In genomic region chr16:85261657-85262557, GRCh38 we compare ENCODE assay signal across 2 cellular contexts.
TF ChIP-seq lines count a peak whose summit lies in the region.

No MANE protein-coding gene starts in this region.

TF ChIP-seq in K562, 482 proteins besides CTCF, POLR2A, EP300 and RAD21 (continued from another document and continues in another):
- no peak for TF ChIP-seq ETV6 (IDR thresholded peaks at IDR 0.05; ENCODE audit: borderline replicate concordance in 1 of 2, low read depth in 2 of 2, low read length in 1 of 2)
- no peak for TF ChIP-seq ETV6 (CRISPR knock-in tag; IDR thresholded peaks at IDR 0.05; ENCODE audit: borderline replicate concordance)
- TF ChIP-seq TEAD2 (tag; IDR thresholded peaks at IDR 0.05) = no peak
- TF ChIP-seq TRIM28 (IDR thresholded peaks at IDR 0.05) = no peak
- TF ChIP-seq IRF1 (CRISPR knock-in tag; IDR thresholded peaks at IDR 0.05; ENCODE audit: borderline replicate concordance) = no peak
- TF ChIP-seq ZNF655 (CRISPR knock-in tag; IDR thresholded peaks at IDR 0.05) = no peak
- no peak for TF ChIP-seq MLLT1 (IDR thresholded peaks at IDR 0.05)
- no peak for TF ChIP-seq ZMIZ1 (IDR thresholded peaks at IDR 0.05; ENCODE audit: low read depth in 2 of 2, low read length in 2 of 2)
- no peak for TF ChIP-seq ZNF740 (CRISPR knock-in tag; IDR thresholded peaks at IDR 0.05)
- no peak for TF ChIP-seq ZNF740 (tag; IDR thresholded peaks at IDR 0.05)
- TF ChIP-seq ID3 (CRISPR knock-in tag; IDR thresholded peaks at IDR 0.05) = no peak
- TF ChIP-seq ID3 (tag; IDR thresholded peaks at IDR 0.05) = no peak
- TF ChIP-seq SRSF3 (IDR thresholded peaks at IDR 0.05; ENCODE audit: insufficient read depth, low read length) = no peak
- no peak for TF ChIP-seq CBX8 (IDR thresholded peaks at IDR 0.05; ENCODE audit: borderline replicate concordance, extremely low read depth, low read depth, low read length, poor library complexity, severe bottlenecking)
- TF ChIP-seq BRD4 (IDR thresholded peaks at IDR 0.05) = no peak
- no peak for TF ChIP-seq RNF2 (IDR thresholded peaks at IDR 0.05)
- peak; percentile 32 to 42; a peak in 1 of 4 replicates for TF ChIP-seq MAZ (CRISPR knock-in tag; conservative IDR thresholded peaks at IDR 0.05 in 1 of 2, IDR thresholded peaks at IDR 0.05 in 1 of 2)
- TF ChIP-seq PCBP1 (IDR thresholded peaks at IDR 0.05; ENCODE audit: low read depth, low read length, poor library complexity, severe bottlenecking) = no peak
- no peak for TF ChIP-seq XRCC4 (IDR thresholded peaks at IDR 0.05; ENCODE audit: extremely low read depth, insufficient read depth, insufficient read length)

TF ChIP-seq in neural cell, 6 proteins besides CTCF, POLR2A, EP300 and RAD21:
- no peak for TF ChIP-seq REST (IDR thresholded peaks at IDR 0.05; ENCODE audit: borderline replicate concordance)
- no peak for TF ChIP-seq SMC3 (conservative IDR thresholded peaks at IDR 0.05; ENCODE audit: poor library complexity)
- TF ChIP-seq MXI1 (conservative IDR thresholded peaks at IDR 0.05; ENCODE audit: poor library complexity, severe bottlenecking) = no peak
- TF ChIP-seq EZH2 (IDR thresholded peaks at IDR 0.05; ENCODE audit: borderline replicate concordance, insufficient read depth, low read length, poor library complexity, severe bottlenecking) = no peak
- TF ChIP-seq POLR2AphosphoS5 (IDR thresholded peaks at IDR 0.05) = peak; percentile 51
- no peak for TF ChIP-seq TAF1 (IDR thresholded peaks at IDR 0.05; ENCODE audit: low read depth)
